ENCODE assay signal across 8 cellular contexts in genomic region chr5:154756871-154757646, GRCh38. TPM values are rescaled to one million over a fixed set of nuclear protein-coding genes. Genes with fewer than 3 reads are reported as not detected.
A peak's percentile ranks its signal among the peaks of the same experiment; 100 is the strongest.
DNase-seq lines count a peak whose midpoint lies in the region; ATAC-seq, FAIRE-seq and TF ChIP-seq lines count a peak whose summit lies in the region.

No MANE protein-coding gene starts in this region.

- H3K9ac ChIP-seq in kidney (ENCODE audit: low read length in 2 of 2) = peak overlapping the region; percentile 81 to 98

- H3K4me1 ChIP-seq in BE2C (peaks cover 21% of the 10 kb centered on the region), kidney (ENCODE audit: control insufficient read depth in 1 of 2, insufficient read depth in 1 of 2, low read depth in 1 of 2, low read length in 2 of 2) (peaks cover 28 to 36% of the 10 kb centered on the region in 2 donors)

- intact Hi-C loops in kidney (cut with DNase I) = no loop called here

- H3K27me3 ChIP-seq in BE2C = no peaks in the 10 kb centered on the region

- FAIRE-seq in kidney (lab: Jason Lieb, UNC) = no peak

- DNase-seq in BE2C = peak; percentile 68
- peak in 46 of 76 experiments; percentile 4 to 57 (median 32) for DNase-seq in HUDEP-2 (lab: John Stamatoyannopoulos, UW; ENCODE audit: unreplicated experiment in 76 of 76)
- peak; percentile 34 for DNase-seq in activated CD4-positive, alpha-beta T cell treated with anti-CD3 and anti-CD28 coated beads for 1 hour
- DNase-seq in central memory CD4-positive, alpha-beta T cell = peak; percentile 39
- peak; percentile 87 for DNase-seq in kidney
- DNase-seq in stimulated activated CD4-positive, alpha-beta T cell treated with anti-CD3 and anti-CD28 coated beads, Interleukin-15, amount 100 ng/mL, for 24 hours = peak; percentile 73
- DNase-seq in DMS153 (lab: John Stamatoyannopoulos, UW) = no peak

- no peak for ATAC-seq in HG03432 (IDR thresholded peaks at IDR 0.05; ENCODE audit: unreplicated experiment)

- H3K36me3 ChIP-seq in BE2C = peaks cover 12% of the 10 kb centered on the region
- H3K36me3 ChIP-seq in kidney (ENCODE audit: control insufficient read depth in 1 of 2, insufficient read depth in 2 of 2, low read length in 2 of 2) = no peaks in the 10 kb centered on the region

- TF ChIP-seq CTCF in BE2C (IDR thresholded peaks at IDR 0.05; ENCODE audit: low read depth, low read length) (no peak), kidney (IDR thresholded peaks at IDR 0.05; ENCODE audit: borderline replicate concordance, extremely low read depth, insufficient read depth) (no peak)

- H3K4me3 ChIP-seq in BE2C (ENCODE audit: low read depth, low read length) (peak overlapping the region; percentile 97), kidney (ENCODE audit: low read length in 2 of 2) (peak overlapping the region; percentile 72 to 91)

- H3K9me3 ChIP-seq in BE2C (no peaks in the 10 kb centered on the region), kidney (ENCODE audit: control insufficient read depth in 1 of 2, low read length in 2 of 2) (no peaks in the 10 kb centered on the region)

- H3K27ac ChIP-seq in kidney (ENCODE audit: low read depth in 2 of 2, low read length in 2 of 2) = peak overlapping the region; percentile 94 to 96

RNA-seq across cellular contexts. Expression of gene LARP1, which starts 1.9 kb away (rescaled TPM):
- polyA plus RNA-seq in BE2C (2012; ENCODE audit: insufficient read depth, insufficient read length, low read depth) = 265 TPM
- 155 TPM for total RNA-seq in kidney
- 25.2 TPM for polyA plus RNA-seq in kidney (ENCODE audit: insufficient read depth, low read depth, low replicate concordance)
